ENCODE assay signal across 14 cellular contexts in the genomic region with DNA sequence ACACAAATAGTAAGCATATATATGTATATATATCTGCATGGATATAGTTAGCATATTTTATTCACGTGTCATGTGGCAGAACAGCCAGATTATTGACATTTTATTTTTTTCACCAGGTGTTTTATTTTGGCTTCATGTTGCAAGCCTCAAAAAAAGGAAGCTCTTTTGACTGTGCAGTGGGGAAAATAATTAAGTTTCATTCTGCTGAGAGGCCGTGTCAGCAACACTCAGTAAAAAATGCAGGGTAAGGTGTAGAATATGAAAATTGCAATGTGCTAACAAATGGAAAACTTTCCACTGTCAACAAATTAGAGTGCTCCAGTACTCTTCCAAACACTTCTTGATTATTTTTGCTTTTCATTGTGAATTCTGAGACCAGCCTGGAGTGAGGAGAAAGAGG.
"Had no signal": no experiment of that assay in that cellular context is flagged by ENCODE, and none has a peak within 500 bp of the region (broad histone marks: within the 10 kb centered on the region; RNA-seq: fewer than 3 reads in every experiment).

No MANE protein-coding gene starts in this region.

- H3K36me3 Mint-ChIP-seq: naive thymus-derived CD8-positive, alpha-beta T cell had no signal

- DNase-seq: dorsolateral prefrontal cortex; effector CD8-positive, alpha-beta T cell; heart left ventricle; hypothalamus; kidney glomerular epithelial cell; mammary epithelial cell; mucosa of descending colon; naive thymus-derived CD8-positive, alpha-beta T cell; right cardiac atrium; stimulated activated CD4-positive, alpha-beta T cell treated with anti-CD3 and anti-CD28 coated beads, Interleukin-2, amount 100 ng/mL, for 48 hours; stimulated activated naive CD4-positive, alpha-beta T cell treated with Interleukin-2 at 50 U/mL for 16 hours; trophoblast cell had no signal

- H3K27me3 Mint-ChIP-seq: progenitor cell of endocrine pancreas had no signal

- H3K4me3 Mint-ChIP-seq: naive thymus-derived CD8-positive, alpha-beta T cell had no signal

- ATAC-seq: esophagus mucosa; heart left ventricle; mucosa of descending colon; naive thymus-derived CD8-positive, alpha-beta T cell; right cardiac atrium had no signal

- H3K27ac Mint-ChIP-seq: naive thymus-derived CD8-positive, alpha-beta T cell; progenitor cell of endocrine pancreas had no signal
